8 cellular contexts compared by ENCODE assay signal in genomic region chr4:52712172-52712990, GRCh38. TPM values are rescaled to one million over a fixed set of nuclear protein-coding genes. Genes with fewer than 3 reads are reported as not detected.
DNase-seq lines count a peak whose midpoint lies in the region; ATAC-seq and TF ChIP-seq lines count a peak whose summit lies in the region.

No MANE protein-coding gene starts in this region.

- peak; percentile 90 for DNase-seq in DMS53 treated with DMSO at 0.1 percent for 48 hours (lab: John Stamatoyannopoulos, UW; ENCODE audit: unreplicated experiment)
- DNase-seq in Jurkat, Clone E6-1 (ENCODE audit: low read depth, low spot score): peak; percentile 93
- DNase-seq in activated T-cell treated with anti-CD3 and anti-CD28 coated beads, Interleukin-2, amount 50 U/mL, for 72 hours: peak; percentile 97 to 98
- peak; percentile 95 for DNase-seq in stimulated activated CD8-positive, alpha-beta memory T cell treated with anti-CD3 and anti-CD28 coated beads, Interleukin-7, amount 100 ng/mL, for 24 hours (ENCODE audit: low read depth)

- H3K27me3 Mint-ChIP-seq in activated T-cell treated with anti-CD3 and anti-CD28 coated beads, Interleukin-2, amount 50 U/mL, for 72 hours (ENCODE audit: low read depth): no peaks in the 10 kb centered on the region

- H3K36me3 ChIP-seq in muscle layer of duodenum (ENCODE audit: control insufficient read depth in 1 of 2, insufficient read depth in 2 of 2, low read length in 2 of 2): peaks cover 0 to 7% of the 10 kb centered on the region in 2 donors

- H3K4me3 Mint-ChIP-seq in activated T-cell treated with anti-CD3 and anti-CD28 coated beads, Interleukin-2, amount 50 U/mL, for 72 hours: peak overlapping the region; percentile 94 to 97

- H3K27me3 ChIP-seq in muscle layer of duodenum (ENCODE audit: low read depth, low read length): no peaks in the 10 kb centered on the region

- peak overlapping the region; percentile 68 for H3K27ac ChIP-seq in muscle layer of duodenum (ENCODE audit: low read length)

- H3K4me1 Mint-ChIP-seq in activated T-cell treated with anti-CD3 and anti-CD28 coated beads, Interleukin-2, amount 50 U/mL, for 72 hours (ENCODE audit: low read depth): peaks cover 56% of the 10 kb centered on the region

- peak; percentile 96 for ATAC-seq in GM21717 (IDR thresholded peaks at IDR 0.05; ENCODE audit: unreplicated experiment)
- peak; percentile 93 for ATAC-seq in activated T-cell treated with anti-CD3 and anti-CD28 coated beads, Interleukin-2, amount 50 U/mL, for 72 hours (replicated peaks in 1 of 2)
- peak; percentile 99 for ATAC-seq in esophagus mucosa

- H3K9me3 ChIP-seq in muscle layer of duodenum (ENCODE audit: control insufficient read depth in 1 of 2, low read length in 2 of 2): no peaks in the 10 kb centered on the region

- H3K36me3 Mint-ChIP-seq in activated T-cell treated with anti-CD3 and anti-CD28 coated beads, Interleukin-2, amount 50 U/mL, for 72 hours (ENCODE audit: insufficient read depth in 2 of 2): peaks cover 7 to 26% of the 10 kb centered on the region in 2 donors

- no peaks in the 10 kb centered on the region for H3K9me3 Mint-ChIP-seq in activated T-cell treated with anti-CD3 and anti-CD28 coated beads, Interleukin-2, amount 50 U/mL, for 72 hours

- peaks cover 4 to 18% of the 10 kb centered on the region in 2 donors for H3K4me1 ChIP-seq in muscle layer of duodenum (ENCODE audit: control insufficient read depth in 1 of 2, insufficient read depth in 2 of 2, low read length in 2 of 2)

- H3K27ac Mint-ChIP-seq in activated T-cell treated with anti-CD3 and anti-CD28 coated beads, Interleukin-2, amount 50 U/mL, for 72 hours: peak overlapping the region; percentile 97

- peak overlapping the region; percentile 91 for H3K4me3 ChIP-seq in Jurkat, Clone E6-1 (ENCODE audit: low read length)
- H3K4me3 ChIP-seq in muscle layer of duodenum (ENCODE audit: low read depth in 1 of 2, low read length in 2 of 2): peak overlapping the region; percentile 75 to 88

TF ChIP-seq in PFSK-1, 5 proteins besides CTCF, POLR2A, EP300 and RAD21:
- TF ChIP-seq SIN3A (IDR thresholded peaks at IDR 0.05; ENCODE audit: borderline replicate concordance, insufficient read depth, low read length) (peak; percentile 91; the same call in 1 of the 2 replicates), FOXP2 (optimal IDR thresholded peaks at IDR 0.05; ENCODE audit: borderline replicate concordance, extremely low read depth, extremely low read length, insufficient read depth) (peak; percentile 25), POLR2AphosphoS5 (IDR thresholded peaks at IDR 0.05; ENCODE audit: low read depth, low read length) (peak; percentile 98), TAF1 (IDR thresholded peaks at IDR 0.05; ENCODE audit: borderline replicate concordance, insufficient read depth, low read length) (peak; percentile 97)
- TF ChIP-seq, protein P1, sequence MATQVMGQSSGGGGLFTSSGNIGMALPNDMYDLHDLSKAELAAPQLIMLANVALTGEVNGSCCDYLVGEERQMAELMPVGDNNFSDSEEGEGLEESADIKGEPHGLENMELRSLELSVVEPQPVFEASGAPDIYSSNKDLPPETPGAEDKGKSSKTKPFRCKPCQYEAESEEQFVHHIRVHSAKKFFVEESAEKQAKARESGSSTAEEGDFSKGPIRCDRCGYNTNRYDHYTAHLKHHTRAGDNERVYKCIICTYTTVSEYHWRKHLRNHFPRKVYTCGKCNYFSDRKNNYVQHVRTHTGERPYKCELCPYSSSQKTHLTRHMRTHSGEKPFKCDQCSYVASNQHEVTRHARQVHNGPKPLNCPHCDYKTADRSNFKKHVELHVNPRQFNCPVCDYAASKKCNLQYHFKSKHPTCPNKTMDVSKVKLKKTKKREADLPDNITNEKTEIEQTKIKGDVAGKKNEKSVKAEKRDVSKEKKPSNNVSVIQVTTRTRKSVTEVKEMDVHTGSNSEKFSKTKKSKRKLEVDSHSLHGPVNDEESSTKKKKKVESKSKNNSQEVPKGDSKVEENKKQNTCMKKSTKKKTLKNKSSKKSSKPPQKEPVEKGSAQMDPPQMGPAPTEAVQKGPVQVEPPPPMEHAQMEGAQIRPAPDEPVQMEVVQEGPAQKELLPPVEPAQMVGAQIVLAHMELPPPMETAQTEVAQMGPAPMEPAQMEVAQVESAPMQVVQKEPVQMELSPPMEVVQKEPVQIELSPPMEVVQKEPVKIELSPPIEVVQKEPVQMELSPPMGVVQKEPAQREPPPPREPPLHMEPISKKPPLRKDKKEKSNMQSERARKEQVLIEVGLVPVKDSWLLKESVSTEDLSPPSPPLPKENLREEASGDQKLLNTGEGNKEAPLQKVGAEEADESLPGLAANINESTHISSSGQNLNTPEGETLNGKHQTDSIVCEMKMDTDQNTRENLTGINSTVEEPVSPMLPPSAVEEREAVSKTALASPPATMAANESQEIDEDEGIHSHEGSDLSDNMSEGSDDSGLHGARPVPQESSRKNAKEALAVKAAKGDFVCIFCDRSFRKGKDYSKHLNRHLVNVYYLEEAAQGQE (IDR thresholded peaks at IDR 0.05; ENCODE audit: insufficient read depth in 1 of 2, low read depth in 2 of 2, low read length in 2 of 2): peak; percentile 48 to 67; a peak in 2 of 4 replicates

RNA-seq across cellular contexts. Expression of gene ERVMER34-1, which starts 38.8 kb away (rescaled TPM):
- not detected for polyA plus RNA-seq in Jurkat, Clone E6-1 (2012; ENCODE audit: insufficient read depth, insufficient read length)
- polyA plus RNA-seq in PFSK-1 (2012; ENCODE audit: insufficient read length, low read depth): 1.3 TPM
- under 1 TPM in 1 of 2 donors, not detected in 1; 0.09 TPM for total RNA-seq in activated T-cell treated with anti-CD3 and anti-CD28 coated beads, Interleukin-2, amount 50 U/mL, for 72 hours
- 5.1 TPM for total RNA-seq in esophagus mucosa

RNA-seq across cellular contexts. Expression of gene USP46, which starts 53.3 kb away (rescaled TPM):
- polyA plus RNA-seq in Jurkat, Clone E6-1 (2012; ENCODE audit: insufficient read depth, insufficient read length): 11.1 TPM
- polyA plus RNA-seq in PFSK-1 (2012; ENCODE audit: insufficient read length, low read depth): 9.3 TPM
- total RNA-seq in activated T-cell treated with anti-CD3 and anti-CD28 coated beads, Interleukin-2, amount 50 U/mL, for 72 hours: 1 to 10 TPM; 4.9 to 8.5 TPM
- 19.7 TPM for total RNA-seq in esophagus mucosa

Comparison
In these comparisons a context has a peak if more than half of its experiments do, and no peak if none do; other contexts are left out.
1. Peak in every context shown above with its lines: DNase-seq, ATAC-seq, H3K4me3 ChIP-seq and H3K27ac ChIP-seq.